Comparison of ENCODE assay signal across 13 cellular contexts in the genomic region with DNA sequence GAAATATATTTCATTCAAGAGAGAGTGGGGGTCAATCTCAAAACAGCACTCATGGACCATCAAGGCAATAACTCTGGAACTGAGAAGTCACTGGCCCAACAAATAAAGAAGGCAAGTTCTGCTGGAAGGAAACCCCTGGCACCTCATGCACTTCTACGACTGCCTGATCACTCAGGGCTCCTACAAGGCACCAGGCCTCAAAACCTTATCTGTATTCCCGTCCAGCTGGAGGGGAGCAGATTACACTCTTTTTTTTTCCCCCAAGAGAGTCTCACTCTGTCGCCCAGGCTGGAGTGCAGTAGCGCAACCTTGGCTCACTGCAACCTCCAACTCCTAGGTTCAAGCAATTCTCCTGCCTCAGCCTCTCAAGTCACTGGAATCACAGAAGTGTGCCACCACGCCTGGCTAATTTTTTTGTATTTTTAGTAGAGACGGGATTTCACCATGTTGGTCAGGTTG.
"Had no signal": no experiment of that assay in that cellular context is flagged by ENCODE, and none has a peak within 500 bp of the region (broad histone marks: within the 10 kb centered on the region; RNA-seq: fewer than 3 reads in every experiment).

No MANE protein-coding gene starts in this region.

- H3K4me3 Mint-ChIP-seq: activated CD4-positive, alpha-beta T cell treated with anti-CD3 and anti-CD28 coated beads, Interleukin-2, amount 10 ng/mL, durations not matched to agents 7 days and 5 days; nephron had no signal

- H3K9me3 Mint-ChIP-seq: activated CD4-positive, alpha-beta T cell treated with anti-CD3 and anti-CD28 coated beads, Interleukin-2, amount 10 ng/mL, durations not matched to agents 7 days and 5 days; nephron had no signal

- H3K27ac Mint-ChIP-seq: nephron had no signal

- ATAC-seq: left lobe of liver, sciatic nerve had no signal

- DNase-seq: activated CD4-positive, alpha-beta T cell treated with anti-CD3 and anti-CD28 coated beads, Interleukin-2, amount 10 ng/mL, durations not matched to agents 7 days and 5 days; activated naive CD4-positive, alpha-beta T cell treated with Interleukin-2 at 50 U/mL for 16 hours; aorta; brain microvascular endothelial cell; central memory CD4-positive, alpha-beta T cell; kidney; nucleus accumbens; stimulated activated CD4-positive, alpha-beta T cell treated with anti-CD3 and anti-CD28 coated beads, Interleukin-4, amount 100 ng/mL, for 1 hour; T-helper 9 cell; thyroid gland had no signal
